ENCODE assay signal across 24 cellular contexts in the genomic region with DNA sequence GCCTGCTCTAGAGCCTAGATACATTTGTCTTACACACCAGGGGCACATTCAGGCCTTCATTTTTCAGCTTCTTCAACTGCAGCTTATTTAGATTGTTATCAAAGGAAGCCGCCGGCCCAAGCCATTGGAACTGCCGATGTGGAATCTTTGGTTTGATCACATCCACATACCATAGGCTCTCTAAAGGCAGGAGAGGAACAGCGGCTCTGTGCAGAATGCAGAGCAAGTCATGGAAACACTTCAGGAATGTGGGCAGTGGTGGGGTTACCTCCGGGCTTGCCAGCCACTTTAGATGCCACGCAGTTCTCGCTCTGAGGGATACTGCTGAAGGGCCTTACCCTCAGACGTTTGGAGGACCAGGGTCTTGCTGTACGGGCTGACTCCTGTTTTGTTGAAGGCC. TPM values are rescaled to one million over a fixed set of nuclear protein-coding genes. Genes with fewer than 3 reads are reported as not detected.
"Had no signal": no experiment of that assay in that cellular context is flagged by ENCODE, and none has a peak within 500 bp of the region (broad histone marks: within the 10 kb centered on the region; RNA-seq: fewer than 3 reads in every experiment).

No MANE protein-coding gene starts in this region.

- H3K4me3 ChIP-seq: breast epithelium, esophagus squamous epithelium, mucosa of descending colon, smooth muscle cell, suprapubic skin, tibial nerve had no signal

- H3K4me3 Mint-ChIP-seq: activated B cell treated with CpG ODN at 0.5 μM for 24 hours; activated CD8-positive, alpha-beta T cell treated with anti-CD3 and anti-CD28 coated beads for 36 hours; activated T-cell treated with anti-CD3 and anti-CD28 coated beads, Interleukin-2, amount 50 U/mL, for 4 hours; activated T-helper 17 cell treated with anti-CD3 and anti-CD28 coated beads, Interleukin-2, amount 50 U/mL, for 72 hours; central memory CD8-positive, alpha-beta T cell; dendritic cell treated with granulocyte-macrophage colony-stimulating factor and Interleukin-4, amounts not matched to agents 40 ng/mL and 50 ng/mL, for 4 days; endodermal cell; nephron had no signal

- DNase-seq: activated B cell treated with CpG ODN at 0.5 μM for 24 hours; activated CD4-positive, alpha-beta T cell treated with anti-CD3 and anti-CD28 coated beads, Interleukin-2, amount 50 U/mL, for 1 hour; activated CD8-positive, alpha-beta T cell treated with anti-CD3 and anti-CD28 coated beads for 36 hours; activated gamma-delta T cell treated with Interleukin-2 at 50 U/mL for 16 hours; activated naive CD4-positive, alpha-beta T cell treated with anti-CD3 and anti-CD28 coated beads, Interleukin-2, amount 50 U/mL, for 16 hours; activated T-cell treated with anti-CD3 and anti-CD28 coated beads, Interleukin-2, amount 50 U/mL, for 4 hours; amniotic stem cell; endodermal cell; esophagus squamous epithelium; left ventricle myocardium superior; mucosa of descending colon; posterior cingulate gyrus; stimulated activated CD4-positive, alpha-beta T cell treated with anti-CD3 and anti-CD28 coated beads, Interleukin-2, amount 100 ng/mL, for 24 hours; stimulated activated naive CD4-positive, alpha-beta T cell; T-helper 2 cell had no signal

- H3K4me1 Mint-ChIP-seq: activated B cell treated with CpG ODN at 0.5 μM for 24 hours; activated T-helper 17 cell treated with anti-CD3 and anti-CD28 coated beads, Interleukin-2, amount 50 U/mL, for 72 hours; central memory CD8-positive, alpha-beta T cell had no signal

- H3K27me3 Mint-ChIP-seq: dendritic cell treated with granulocyte-macrophage colony-stimulating factor and Interleukin-4, amounts not matched to agents 40 ng/mL and 50 ng/mL, for 4 days had no signal

- H3K9me3 Mint-ChIP-seq: activated B cell treated with CpG ODN at 0.5 μM for 24 hours; activated CD8-positive, alpha-beta T cell treated with anti-CD3 and anti-CD28 coated beads for 36 hours; activated T-cell treated with anti-CD3 and anti-CD28 coated beads, Interleukin-2, amount 50 U/mL, for 4 hours; activated T-helper 17 cell treated with anti-CD3 and anti-CD28 coated beads, Interleukin-2, amount 50 U/mL, for 72 hours; central memory CD8-positive, alpha-beta T cell; dendritic cell treated with granulocyte-macrophage colony-stimulating factor and Interleukin-4, amounts not matched to agents 40 ng/mL and 50 ng/mL, for 4 days; endodermal cell; nephron had no signal

- ATAC-seq: activated CD8-positive, alpha-beta T cell treated with anti-CD3 and anti-CD28 coated beads for 36 hours; activated T-cell treated with anti-CD3 and anti-CD28 coated beads, Interleukin-2, amount 50 U/mL, for 4 hours; activated T-helper 17 cell treated with anti-CD3 and anti-CD28 coated beads, Interleukin-2, amount 50 U/mL, for 72 hours; left ventricle myocardium superior; mucosa of descending colon; sciatic nerve had no signal

- H3K27ac Mint-ChIP-seq: activated B cell treated with CpG ODN at 0.5 μM for 24 hours; activated CD8-positive, alpha-beta T cell treated with anti-CD3 and anti-CD28 coated beads for 36 hours; activated T-helper 17 cell treated with anti-CD3 and anti-CD28 coated beads, Interleukin-2, amount 50 U/mL, for 72 hours; dendritic cell treated with granulocyte-macrophage colony-stimulating factor and Interleukin-4, amounts not matched to agents 40 ng/mL and 50 ng/mL, for 4 days; endodermal cell; nephron had no signal

RNA-seq across cellular contexts. Expression of gene PYGL, which starts 53.4 kb away (rescaled TPM):
- total RNA-seq: activated B cell treated with CpG ODN at 0.5 μM for 24 hours had no signal
